Comparison of ENCODE assay signal across 19 cellular contexts in genomic region chr5:85109616-85110015, GRCh38.
DNase-seq lines count a peak whose midpoint lies in the region; ATAC-seq and TF ChIP-seq lines count a peak whose summit lies in the region.
"Had no signal": no experiment of that assay in that cellular context is flagged by ENCODE, and none has a peak within 500 bp of the region (broad histone marks: within the 10 kb centered on the region; RNA-seq: fewer than 3 reads in every experiment).

No MANE protein-coding gene starts in this region.

- H3K9me3 ChIP-seq in adipocyte (ENCODE audit: control insufficient read depth, low read length) (peaks cover 2% of the 10 kb centered on the region), mesenchymal stem cell (ENCODE audit: control insufficient read depth, low read length) (peaks cover 9% of the 10 kb centered on the region)
- H3K9me3 ChIP-seq: BE2C had no signal

- H2AFZ ChIP-seq in mesenchymal stem cell (ENCODE audit: low read depth, low read length) = no peak overlapping the region

- H3K79me1 ChIP-seq in mesenchymal stem cell (replicated peaks; ENCODE audit: low read length, poor library complexity, severe bottlenecking) = no peaks in the 10 kb centered on the region

- no peak overlapping the region for H3K23ac ChIP-seq in mesenchymal stem cell (ENCODE audit: low read length in 2 of 2)

- no peak overlapping the region for H3K27ac ChIP-seq in mesenchymal stem cell (ENCODE audit: low read length, poor library complexity, severe bottlenecking)

- H3K4me1 ChIP-seq in adipocyte (ENCODE audit: control insufficient read depth, insufficient read depth, low read length) (no peaks in the 10 kb centered on the region), mesenchymal stem cell (ENCODE audit: control insufficient read depth, insufficient read depth, low read depth, low read length) (no peaks in the 10 kb centered on the region)

- H3K36me3 ChIP-seq in adipocyte (ENCODE audit: control insufficient read depth, insufficient read depth, low read length, severe bottlenecking) (no peaks in the 10 kb centered on the region), mesenchymal stem cell (ENCODE audit: control insufficient read depth in 1 of 2, insufficient read depth in 2 of 2, low read depth in 1 of 2, low read length in 2 of 2) (no peaks in the 10 kb centered on the region)
- H3K36me3 ChIP-seq: BE2C had no signal

- H3K14ac ChIP-seq in mesenchymal stem cell (ENCODE audit: low read length in 2 of 2) = no peak overlapping the region

- H3K27me3 ChIP-seq in adipocyte (replicated peaks; ENCODE audit: control insufficient read depth, insufficient read depth, low read length) (no peaks in the 10 kb centered on the region), mesenchymal stem cell (ENCODE audit: control insufficient read depth in 1 of 2, insufficient read depth in 1 of 2, low read length in 2 of 2) (no peaks in the 10 kb centered on the region)
- H3K27me3 ChIP-seq: BE2C had no signal

- in situ Hi-C loops in astrocyte of the spinal cord (cut with HindIII; ENCODE audit: low sequenced_read_pairs) = no loop called here

- WGBS in mesenchymal stem cell = no CpG with 5 or more reads among the region's 1 CpG

- TF ChIP-seq CTCF in astrocyte of the spinal cord (IDR thresholded peaks at IDR 0.05; ENCODE audit: low read depth, low read length) = no peak

- no peak overlapping the region for H2BK12ac ChIP-seq in mesenchymal stem cell (ENCODE audit: low read length in 2 of 2)

- H3K4ac ChIP-seq in mesenchymal stem cell (ENCODE audit: low read depth in 1 of 2, low read length in 2 of 2) = no peak overlapping the region

- H3K4me3 ChIP-seq in adipocyte (ENCODE audit: low read length) = no peak overlapping the region
- no peak overlapping the region for H3K4me3 ChIP-seq in astrocyte of the spinal cord (ENCODE audit: low read depth, low read length)
- no peak overlapping the region for H3K4me3 ChIP-seq in mesenchymal stem cell (ENCODE audit: insufficient read depth in 1 of 2, low read depth in 1 of 2, low read length in 2 of 2)

- H3K9ac ChIP-seq in adipocyte (ENCODE audit: low read length) = no peak overlapping the region
- H3K9ac ChIP-seq in mesenchymal stem cell (ENCODE audit: low read length) = no peak overlapping the region

- H3K18ac ChIP-seq in mesenchymal stem cell (ENCODE audit: low read depth in 1 of 2, low read length in 2 of 2) = no peak overlapping the region

- H2AK5ac ChIP-seq in mesenchymal stem cell (ENCODE audit: low read length, severe bottlenecking) = no peak overlapping the region

- no peak overlapping the region for H4K91ac ChIP-seq in mesenchymal stem cell (ENCODE audit: low read length)

- H3K4me2 ChIP-seq in mesenchymal stem cell (ENCODE audit: low read length, poor library complexity, severe bottlenecking) = no peak overlapping the region

- H2BK5ac ChIP-seq in mesenchymal stem cell (ENCODE audit: low read depth, low read length, poor library complexity, severe bottlenecking) = no peak overlapping the region

- no peak overlapping the region for H4K8ac ChIP-seq in mesenchymal stem cell (ENCODE audit: low read length)

- H2BK15ac ChIP-seq in mesenchymal stem cell (ENCODE audit: low read depth, poor library complexity, severe bottlenecking) = no peak overlapping the region

- DNase-seq in adipocyte (ENCODE audit: low read depth) (peak; percentile 36), astrocyte of the spinal cord (ENCODE audit: low read depth, low spot score) (peak; percentile 5), mesenchymal stem cell (peak; percentile 48), NCI-H1417 treated with DMSO at 0.1 percent for 48 hours (lab: John Stamatoyannopoulos, UW) (no peak), DMS79 (lab: John Stamatoyannopoulos, UW) (no peak)
- no peak for DNase-seq in activated CD8-positive, alpha-beta memory T cell treated with anti-CD3 and anti-CD28 coated beads, Interleukin-2, amount 50 U/mL, for 4 hours
- DNase-seq: ACHN; BE2C; C1 segment of cervical spinal cord; CD4-positive, CD25-positive, alpha-beta regulatory T cell; CD8-positive, alpha-beta memory T cell; COR-L47; DMS153; DMS79 treated with DMSO at 0.1 percent for 48 hours; GF-D8; H7; KG1 had no signal

- no peak for ATAC-seq in HG02571 (IDR thresholded peaks at IDR 0.05; ENCODE audit: unreplicated experiment)
- ATAC-seq: HepG2 had no signal

- H2BK120ac ChIP-seq in mesenchymal stem cell (ENCODE audit: low read depth, low read length) = no peak overlapping the region

Comparison
In these comparisons a context has a peak if more than half of its experiments do, and no peak if none do; other contexts are left out.
1. DNase-seq: peak in adipocyte (single experiment), astrocyte of the spinal cord (single experiment) and mesenchymal stem cell (single experiment); none in NCI-H1417 treated with DMSO at 0.1 percent for 48 hours (single experiment), activated CD8-positive, alpha-beta memory T cell treated with anti-CD3 and anti-CD28 coated beads, Interleukin-2, amount 50 U/mL, for 4 hours (single experiment) and DMS79 (single experiment).